ENCODE assay signal across 9 cellular contexts in genomic region chr3:41117398-41117870, GRCh38.
A peak's percentile ranks its signal among the peaks of the same experiment; 100 is the strongest.
DNase-seq lines count a peak whose midpoint lies in the region; ATAC-seq, FAIRE-seq and TF ChIP-seq lines count a peak whose summit lies in the region.
"Had no signal": no experiment of that assay in that cellular context is flagged by ENCODE, and none has a peak within 500 bp of the region (broad histone marks: within the 10 kb centered on the region; RNA-seq: fewer than 3 reads in every experiment).

No MANE protein-coding gene starts in this region.

- peak overlapping the region; percentile 90 for H3K27ac Mint-ChIP-seq in astrocyte (ENCODE audit: unreplicated experiment)

- H3K4me1 Mint-ChIP-seq in astrocyte (ENCODE audit: low read depth, unreplicated experiment), result peaks cover 28% of the 10 kb centered on the region

- in situ Hi-C loops in KBM-7 (cut with MboI; ENCODE audit: low pct_unique_long_range_greater_than_20kb, low sequenced_read_pairs), result no loop called here

- peaks cover 15% of the 10 kb centered on the region for H3K27me3 Mint-ChIP-seq in astrocyte (ENCODE audit: low read depth, unreplicated experiment)

- H3K9me3 Mint-ChIP-seq in astrocyte (ENCODE audit: unreplicated experiment), result peaks cover 8% of the 10 kb centered on the region

- H3K79me2 ChIP-seq in astrocyte (ENCODE audit: insufficient read depth, low read length), result no peaks in the 10 kb centered on the region

- H3K27ac ChIP-seq in astrocyte (ENCODE audit: low read depth, low read length), result peak overlapping the region; percentile 43
- H3K27ac ChIP-seq: VCaP had no signal

- peak overlapping the region; percentile 39 for H3K9ac ChIP-seq in astrocyte (ENCODE audit: low read length)

- H3K36me3 Mint-ChIP-seq in astrocyte (ENCODE audit: low read depth, unreplicated experiment), result no peaks in the 10 kb centered on the region

- no peaks in the 10 kb centered on the region for H3K9me3 ChIP-seq in astrocyte (ENCODE audit: insufficient read depth, low read depth, low read length)

- peak overlapping the region; percentile 18 for H3K4me3 Mint-ChIP-seq in astrocyte (ENCODE audit: unreplicated experiment)

- no peak overlapping the region for H3K4me3 ChIP-seq in astrocyte (ENCODE audit: insufficient read depth, low read depth, low read length)

- H4K20me1 ChIP-seq in astrocyte (ENCODE audit: insufficient read depth, low read length), result no peaks in the 10 kb centered on the region

- H2AFZ ChIP-seq in astrocyte (ENCODE audit: low read depth, low read length), result peak overlapping the region; percentile 72

- ATAC-seq in GM21619 (IDR thresholded peaks at IDR 0.05; ENCODE audit: unreplicated experiment), result peak; percentile 89

- H3K36me3 ChIP-seq in astrocyte (ENCODE audit: insufficient read depth, low read length), result no peaks in the 10 kb centered on the region

- FAIRE-seq in astrocyte (lab: Jason Lieb, UNC), result peak; percentile 66

- H3K4me2 ChIP-seq in astrocyte (ENCODE audit: low read length), result peak overlapping the region; percentile 67

- peaks cover 12% of the 10 kb centered on the region for H3K4me1 ChIP-seq in astrocyte (ENCODE audit: insufficient read depth, low read length)

- TF ChIP-seq CTCF in astrocyte (IDR thresholded peaks at IDR 0.05; ENCODE audit: insufficient read depth, low read depth, low read length), result no peak

- H3K27me3 ChIP-seq in astrocyte (ENCODE audit: insufficient read depth, low read length), result no peaks in the 10 kb centered on the region

- peak; percentile 74 for DNase-seq in DMS79 treated with DMSO at 0.1 percent for 48 hours (lab: John Stamatoyannopoulos, UW)
- peak; percentile 94 for DNase-seq in KBM-7
- DNase-seq in T-helper 9 cell, result peak; percentile 62
- DNase-seq in astrocyte (ENCODE audit: low read depth), result peak; percentile 97
- DNase-seq in inferior parietal cortex (ENCODE audit: extremely low spot score), result peak; percentile 75
- peak; percentile 54 to 56 for DNase-seq in stimulated activated CD4-positive, alpha-beta T cell treated with anti-CD3 and anti-CD28 coated beads, Interleukin-1b, Interleukin-23, amount 100 ng/mL, for 4 hours (ENCODE audit: low read depth in 2 of 2)
- DNase-seq in NCI-H2171 (lab: John Stamatoyannopoulos, UW), result no peak
